ENCODE assay signal across 12 cellular contexts in genomic region chr1:162349635-162350330, GRCh38. TPM values are rescaled to one million over a fixed set of nuclear protein-coding genes. Genes with fewer than 3 reads are reported as not detected.
DNase-seq lines count a peak whose midpoint lies in the region; ATAC-seq, FAIRE-seq and TF ChIP-seq lines count a peak whose summit lies in the region.
"Had no signal": no experiment of that assay in that cellular context is flagged by ENCODE, and none has a peak within 500 bp of the region (broad histone marks: within the 10 kb centered on the region; RNA-seq: fewer than 3 reads in every experiment).

No MANE protein-coding gene starts in this region.

- peak overlapping the region; percentile 66 to 78 for H3K27ac ChIP-seq in mucosa of rectum (ENCODE audit: low read depth in 2 of 2, low read length in 2 of 2)

- no peaks in the 10 kb centered on the region for H3K27me3 ChIP-seq in MG63
- no peaks in the 10 kb centered on the region for H3K27me3 ChIP-seq in bronchial epithelial cell (ENCODE audit: control insufficient read depth, insufficient read depth, low read length)
- no peaks in the 10 kb centered on the region for H3K27me3 ChIP-seq in mucosa of rectum (ENCODE audit: control insufficient read depth in 2 of 2, insufficient read depth in 2 of 2, low read length in 2 of 2)
- H3K27me3 ChIP-seq: tibial nerve had no signal

- TF ChIP-seq CTCF in bronchial epithelial cell (IDR thresholded peaks at IDR 0.05; ENCODE audit: insufficient read depth, low read length, severe bottlenecking) = no peak
- TF ChIP-seq CTCF in GM20000 (IDR thresholded peaks at IDR 0.05; ENCODE audit: extremely low read depth, missing control alignments) = no peak

- no peak for ATAC-seq in GM19324 (IDR thresholded peaks at IDR 0.05; ENCODE audit: low FRiP score, unreplicated experiment)

- no peak for FAIRE-seq in bronchial epithelial cell (lab: Jason Lieb, UNC)
- FAIRE-seq: islet of Langerhans had no signal

- no peak overlapping the region for H3K4me3 ChIP-seq in MG63
- no peak overlapping the region for H3K4me3 ChIP-seq in bronchial epithelial cell (ENCODE audit: low read depth, low read length)
- H3K4me3 ChIP-seq in mucosa of rectum (ENCODE audit: low read length in 2 of 2) = peak overlapping the region in 1 of 2 donors; percentile 9
- H3K4me3 ChIP-seq: tibial nerve had no signal

- H3K4me1 ChIP-seq in mucosa of rectum (ENCODE audit: control insufficient read depth in 2 of 2, insufficient read depth in 2 of 2, low read length in 2 of 2) = peaks cover 13% of the 10 kb centered on the region in 2 donors

- DNase-seq in DMS53 (lab: John Stamatoyannopoulos, UW) (peak; percentile 81), MG63 (peak; percentile 30), bronchial epithelial cell (ENCODE audit: low read depth) (peak; percentile 89), NCI-H2107 treated with DMSO at 0.1 percent for 48 hours (lab: John Stamatoyannopoulos, UW; ENCODE audit: unreplicated experiment) (no peak), GM20000 (ENCODE audit: low spot score) (no peak)
- DNase-seq in activated CD8-positive, alpha-beta memory T cell treated with anti-CD3 and anti-CD28 coated beads, Interleukin-2, amount 50 U/mL, for 48 hours = no peak
- DNase-seq: cerebellar nuclear complex; NK-92 treated with Interleukin-12 subunit alpha and Interleukin-12 subunit beta, amount 100 ng/mL, for 24 hours had no signal

- no peak overlapping the region for H3K9ac ChIP-seq in mucosa of rectum (ENCODE audit: low read depth in 1 of 2, low read length in 2 of 2)

- H3K9me3 ChIP-seq in MG63 (peaks cover 3% of the 10 kb centered on the region; the same call in 1 of the 2 replicates), mucosa of rectum (ENCODE audit: control insufficient read depth in 2 of 2, low read length in 2 of 2) (no peaks in the 10 kb centered on the region)
- H3K9me3 ChIP-seq: tibial nerve had no signal

- no peaks in the 10 kb centered on the region for H3K36me3 ChIP-seq in MG63
- H3K36me3 ChIP-seq in bronchial epithelial cell (ENCODE audit: control insufficient read depth, insufficient read depth, low read length) = no peaks in the 10 kb centered on the region
- H3K36me3 ChIP-seq in mucosa of rectum (ENCODE audit: control insufficient read depth in 2 of 2, insufficient read depth in 2 of 2, low read length in 2 of 2) = peaks cover 0 to under 1% of the 10 kb centered on the region in 2 donors

RNA-seq across cellular contexts. Expression of gene SPATA46, which starts 26.9 kb away (rescaled TPM):
- not detected in 2 replicates for total RNA-seq in MG63 (2014; rRNA removed; shearing (Covaris generic); ENCODE audit: low replicate concordance)
- not detected in 2 replicates for total RNA-seq in bronchial epithelial cell
- total RNA-seq: tibial nerve had no signal

RNA-seq across cellular contexts. Expression of gene C1orf226, which starts 31.7 kb away (rescaled TPM):
- total RNA-seq in MG63 (2014; rRNA removed; shearing (Covaris generic); ENCODE audit: low replicate concordance) = not detected in 2 replicates
- total RNA-seq in bronchial epithelial cell = 0.26 TPM in 2 replicates

Comparison
In these comparisons a context has a peak if more than half of its experiments do, and no peak if none do; other contexts are left out.
1. DNase-seq: peak in DMS53 (single experiment), MG63 (single experiment) and bronchial epithelial cell (single experiment); none in NCI-H2107 treated with DMSO at 0.1 percent for 48 hours (single experiment), GM20000 (single experiment) and activated CD8-positive, alpha-beta memory T cell treated with anti-CD3 and anti-CD28 coated beads, Interleukin-2, amount 50 U/mL, for 48 hours (single experiment).